30 cellular contexts compared by ENCODE assay signal in genomic region chr7:99791667-99792356, GRCh38. TPM values are rescaled to one million over a fixed set of nuclear protein-coding genes. Genes with fewer than 3 reads are reported as not detected.
A peak's percentile ranks its signal among the peaks of the same experiment; 100 is the strongest.
DNase-seq lines count a peak whose midpoint lies in the region; ATAC-seq, FAIRE-seq and TF ChIP-seq lines count a peak whose summit lies in the region.
"Had no signal": no experiment of that assay in that cellular context is flagged by ENCODE, and none has a peak within 500 bp of the region (broad histone marks: within the 10 kb centered on the region; RNA-seq: fewer than 3 reads in every experiment).

No MANE protein-coding gene starts in this region.

- H3K27me3 ChIP-seq in uterus = no peaks in the 10 kb centered on the region
- H3K27me3 ChIP-seq: stomach, thyroid gland had no signal

- peaks cover 64% of the 10 kb centered on the region for H3K27me3 Mint-ChIP-seq in stimulated activated memory B cell treated with anti-CD40 and anti-IgM and Interleukin-4, amounts not matched to agents 10 μg/mL and 1 μg/mL and 100 μg/mL, for 72 hours

- H3K27ac ChIP-seq in uterus = no peak overlapping the region
- H3K27ac ChIP-seq: HL-60, stomach, thyroid gland had no signal

- no peaks in the 10 kb centered on the region for H3K4me1 Mint-ChIP-seq in stimulated activated memory B cell treated with anti-CD40 and anti-IgM and Interleukin-4, amounts not matched to agents 10 μg/mL and 1 μg/mL and 100 μg/mL, for 72 hours
- H3K4me1 Mint-ChIP-seq: H9 had no signal

- H3K9me3 Mint-ChIP-seq in stimulated activated memory B cell treated with anti-CD40 and anti-IgM and Interleukin-4, amounts not matched to agents 10 μg/mL and 1 μg/mL and 100 μg/mL, for 72 hours = peaks cover 3% of the 10 kb centered on the region
- H3K9me3 Mint-ChIP-seq: H9 had no signal

- H3K4me3 Mint-ChIP-seq in stimulated activated memory B cell treated with anti-CD40 and anti-IgM and Interleukin-4, amounts not matched to agents 10 μg/mL and 1 μg/mL and 100 μg/mL, for 72 hours = no peak overlapping the region
- H3K4me3 Mint-ChIP-seq: activated CD4-positive, alpha-beta memory T cell treated with anti-CD3 and anti-CD28 coated beads, Interleukin-2, amount 10 ng/mL, durations not matched to agents 7 days and 5 days; H9; T-helper 2 cell treated with Interferon-gamma antibody and Interleukin-4, amounts not matched to agents 5 μg/mL and 100 μg/mL, for 36 hours had no signal

- H3K4me1 ChIP-seq in uterus = no peaks in the 10 kb centered on the region
- H3K4me1 ChIP-seq: thyroid gland had no signal

- peak; percentile 47 for ATAC-seq in stimulated activated memory B cell treated with anti-CD40 and anti-IgM and Interleukin-4, amounts not matched to agents 10 μg/mL and 1 μg/mL and 100 μg/mL, for 72 hours
- ATAC-seq: Panc1 had no signal

- H3K4me3 ChIP-seq in epithelial cell of esophagus (ENCODE audit: low read length) = no peak overlapping the region
- no peak overlapping the region for H3K4me3 ChIP-seq in uterus
- H3K4me3 ChIP-seq: lung, stomach, thyroid gland had no signal

- intact Hi-C loops in uterus (cut with DNase I; ENCODE audit: low total_unique reads) = no loop called here

- no peaks in the 10 kb centered on the region for H3K36me3 ChIP-seq in uterus
- H3K36me3 ChIP-seq: stomach, thyroid gland had no signal

- H3K27ac Mint-ChIP-seq in stimulated activated memory B cell treated with anti-CD40 and anti-IgM and Interleukin-4, amounts not matched to agents 10 μg/mL and 1 μg/mL and 100 μg/mL, for 72 hours = no peak overlapping the region
- H3K27ac Mint-ChIP-seq: activated CD4-positive, alpha-beta memory T cell treated with anti-CD3 and anti-CD28 coated beads, Interleukin-2, amount 10 ng/mL, durations not matched to agents 7 days and 5 days; H9; T-helper 2 cell treated with Interferon-gamma antibody and Interleukin-4, amounts not matched to agents 5 μg/mL and 100 μg/mL, for 36 hours had no signal

- H3K9me3 ChIP-seq in uterus = no peaks in the 10 kb centered on the region
- H3K9me3 ChIP-seq: stomach, thyroid gland had no signal

- DNase-seq in M059J (ENCODE audit: low read depth) = peak; percentile 20
- DNase-seq in epithelial cell of esophagus (ENCODE audit: low read depth) = peak; percentile 14
- DNase-seq in left kidney (ENCODE audit: low read depth, low spot score) = peak; percentile 3
- no peak for DNase-seq in D721Med (ENCODE audit: insufficient read length, low spot score)
- DNase-seq in uterus = no peak
- no peak for DNase-seq in stimulated activated CD4-positive, alpha-beta T cell treated with anti-CD3 and anti-CD28 coated beads, Interleukin-4, amount 100 ng/mL, for 1 hour
- DNase-seq: activated CD4-positive, alpha-beta memory T cell treated with anti-CD3 and anti-CD28 coated beads, Interleukin-2, amount 10 ng/mL, durations not matched to agents 7 days and 5 days; activated CD4-positive, CD25-positive, alpha-beta regulatory T cell treated with anti-CD3 and anti-CD28 coated beads, Interleukin-2, amount 50 U/mL, for 72 hours; activated CD8-positive, alpha-beta memory T cell treated with anti-CD3 and anti-CD28 coated beads, Interleukin-2, amount 50 U/mL, for 4 hours; activated naive CD4-positive, alpha-beta T cell treated with Interleukin-2 at 50 U/mL for 16 hours; amniotic stem cell; C1 segment of cervical spinal cord; COR-L47; DMS79; H9; NCI-H1417; NCI-H2029 treated with DMSO at 0.1 percent for 48 hours; NCI-H226; stomach; thyroid gland had no signal

- TF ChIP-seq POLR2A in uterus (IDR thresholded peaks at IDR 0.05) = no peak

- TF ChIP-seq CTCF in epithelial cell of esophagus (IDR thresholded peaks at IDR 0.05; ENCODE audit: insufficient read depth, low read depth, low read length, missing control alignments) (no peak), D721Med (IDR thresholded peaks at IDR 0.05; ENCODE audit: insufficient read depth, missing control alignments) (no peak), uterus (IDR thresholded peaks at IDR 0.05) (no peak)

- FAIRE-seq in D721Med (lab: Jason Lieb, UNC) = no peak
- FAIRE-seq: endothelial cell of umbilical vein, G401.6, islet of Langerhans had no signal

- no peaks in the 10 kb centered on the region for H3K36me3 Mint-ChIP-seq in stimulated activated memory B cell treated with anti-CD40 and anti-IgM and Interleukin-4, amounts not matched to agents 10 μg/mL and 1 μg/mL and 100 μg/mL, for 72 hours

RNA-seq across cellular contexts. Expression of gene CYP3A4, which starts 7.8 kb away (rescaled TPM):
- total RNA-seq in M059J (2014; rRNA removed; shearing (Covaris generic)) = 0.05 TPM in 1 of 2 replicates, not detected in the other
- under 1 TPM in 1 of 4 donors, not detected in 3; 0.18 TPM for total RNA-seq in uterus
- total RNA-seq: activated CD4-positive, alpha-beta memory T cell treated with anti-CD3 and anti-CD28 coated beads, Interleukin-2, amount 10 ng/mL, durations not matched to agents 7 days and 5 days; endothelial cell of umbilical vein; H9; osteocyte; skeletal muscle tissue; thyroid gland had no signal

RNA-seq across cellular contexts. Expression of gene CYP3A43, which starts 36.0 kb away (rescaled TPM):
- total RNA-seq in M059J (2014; rRNA removed; shearing (Covaris generic)) = not detected in 2 replicates
- under 1 TPM in 1 of 4 donors, not detected in 3; 0.28 TPM for total RNA-seq in uterus
- total RNA-seq: activated CD4-positive, alpha-beta memory T cell treated with anti-CD3 and anti-CD28 coated beads, Interleukin-2, amount 10 ng/mL, durations not matched to agents 7 days and 5 days; endothelial cell of umbilical vein; H9; lung; osteocyte; skeletal muscle tissue; stomach; thyroid gland had no signal

RNA-seq across cellular contexts. Expression of gene CYP3A7, which starts 56.8 kb away (rescaled TPM):
- not detected in 2 replicates for total RNA-seq in M059J (2014; rRNA removed; shearing (Covaris generic))
- under 1 TPM in 1 of 4 donors, not detected in 3; 0.91 TPM for total RNA-seq in uterus
- total RNA-seq: activated CD4-positive, alpha-beta memory T cell treated with anti-CD3 and anti-CD28 coated beads, Interleukin-2, amount 10 ng/mL, durations not matched to agents 7 days and 5 days; endothelial cell of umbilical vein; H9; osteocyte; stomach; thyroid gland had no signal

Comparison
In these comparisons a context has a peak if more than half of its experiments do, and no peak if none do; other contexts are left out.
1. DNase-seq: peak in M059J (single experiment), epithelial cell of esophagus (single experiment) and left kidney (single experiment); none in D721Med (single experiment), uterus (0 of 2) and stimulated activated CD4-positive, alpha-beta T cell treated with anti-CD3 and anti-CD28 coated beads, Interleukin-4, amount 100 ng/mL, for 1 hour (single experiment).